Comparison of ENCODE assay signal across 17 cellular contexts in genomic region chr10:839550-840205, GRCh38.
DNase-seq lines count a peak whose midpoint lies in the region; ATAC-seq and TF ChIP-seq lines count a peak whose summit lies in the region.
"Had no signal": no experiment of that assay in that cellular context is flagged by ENCODE, and none has a peak within 500 bp of the region (broad histone marks: within the 10 kb centered on the region; RNA-seq: fewer than 3 reads in every experiment).

No MANE protein-coding gene starts in this region.

- intact Hi-C loops in mammary epithelial cell (cut with micrococcal nuclease) (no loop called here), left cardiac atrium (cut with DNase I) (loop anchor here in 1 of 2 donors (10.0 kb wide), 1 partner anchor 155 kb away; no protein-coding TSS in a partner anchor)

- H3K4me1 Mint-ChIP-seq in stimulated activated effector memory CD8-positive, alpha-beta T cell treated with anti-CD3 and anti-CD28 coated beads, Interleukin-12 subunit alpha, Interleukin-12 subunit beta, amount 100 ng/mL, for 72 hours: peaks cover 13% of the 10 kb centered on the region
- H3K4me1 Mint-ChIP-seq in activated CD4-positive, alpha-beta T cell treated with anti-CD3 and anti-CD28 coated beads, Interleukin-2, amount 10 ng/mL, durations not matched to agents 7 days and 5 days: peaks cover 12% of the 10 kb centered on the region

- no peak overlapping the region for H3K9ac ChIP-seq in mammary epithelial cell (ENCODE audit: insufficient read depth, low read length)
- H3K9ac ChIP-seq: BLaER1 had no signal

- CTCF ChIA-PET in mammary epithelial cell (lab: Charles Lee; ENCODE audit: low non-redundant PET): no interaction called here
- CTCF ChIA-PET in activated CD4-positive, alpha-beta T cell treated with anti-CD3 and anti-CD28 coated beads, Interleukin-2, amount 10 ng/mL, durations not matched to agents 7 days and 5 days (lab: Charles Lee): no interaction called here

- peak overlapping the region; percentile 9 for H3K27ac Mint-ChIP-seq in stimulated activated effector memory CD8-positive, alpha-beta T cell treated with anti-CD3 and anti-CD28 coated beads, Interleukin-12 subunit alpha, Interleukin-12 subunit beta, amount 100 ng/mL, for 72 hours
- H3K27ac Mint-ChIP-seq in activated CD4-positive, alpha-beta T cell treated with anti-CD3 and anti-CD28 coated beads, Interleukin-2, amount 10 ng/mL, durations not matched to agents 7 days and 5 days: no peak overlapping the region
- H3K27ac Mint-ChIP-seq: IgD-negative memory B cell had no signal

- peaks cover 25% of the 10 kb centered on the region for H3K36me3 ChIP-seq in mammary epithelial cell (ENCODE audit: insufficient read depth, low read length)

- no peaks in the 10 kb centered on the region for H4K20me1 ChIP-seq in mammary epithelial cell (ENCODE audit: insufficient read depth, low read length)

- dilution Hi-C loops in mammary epithelial cell (cut with HindIII; ENCODE audit: low sequenced_read_pairs): no loop called here

- no peaks in the 10 kb centered on the region for H3K4me1 ChIP-seq in mammary epithelial cell (ENCODE audit: insufficient read depth, low read length)
- H3K4me1 ChIP-seq: Peyer's patch had no signal

- H3K9me3 ChIP-seq in mammary epithelial cell (replicated peaks; ENCODE audit: insufficient read depth, low read length): no peaks in the 10 kb centered on the region
- H3K9me3 ChIP-seq: BLaER1, Peyer's patch had no signal

- H3K27me3 ChIP-seq in mammary epithelial cell (ENCODE audit: insufficient read depth, low read length): no peaks in the 10 kb centered on the region
- H3K27me3 ChIP-seq: BLaER1, Peyer's patch had no signal

- POLR2A ChIA-PET in activated CD4-positive, alpha-beta T cell treated with anti-CD3 and anti-CD28 coated beads, Interleukin-2, amount 10 ng/mL, durations not matched to agents 7 days and 5 days (lab: Charles Lee): no interaction called here

- H3K27me3 Mint-ChIP-seq in activated CD4-positive, alpha-beta T cell treated with anti-CD3 and anti-CD28 coated beads, Interleukin-2, amount 10 ng/mL, durations not matched to agents 7 days and 5 days: no peaks in the 10 kb centered on the region
- H3K27me3 Mint-ChIP-seq: IgD-negative memory B cell had no signal

- in situ Hi-C loops in mammary epithelial cell (cut with MboI; ENCODE audit: low sequenced_read_pairs in 2 of 2): no loop called here

- WGBS in mammary epithelial cell (ENCODE audit: low coverage, missing lambda C conversion rate): 91% methylated on average over 6 of the region's 9 CpGs

- no peak for TF ChIP-seq CTCF in mammary epithelial cell (conservative IDR thresholded peaks at IDR 0.05 in 1 of 2, IDR thresholded peaks at IDR 0.05 in 1 of 2; ENCODE audit: extremely low read depth in 1 of 2, insufficient read depth in 1 of 2, low read depth in 1 of 2, low read length in 2 of 2)

- H3K4me2 ChIP-seq in mammary epithelial cell (ENCODE audit: insufficient read depth, low read depth, low read length): no peak overlapping the region
- H3K4me2 ChIP-seq: BLaER1 had no signal

- H2AFZ ChIP-seq in mammary epithelial cell (ENCODE audit: low read depth, low read length): no peak overlapping the region

- no peak overlapping the region for H3K4me3 ChIP-seq in mammary epithelial cell (replicated peaks in 1 of 3; ENCODE audit: insufficient read depth in 1 of 3, low read depth in 2 of 3, low read length in 3 of 3)
- H3K4me3 ChIP-seq: BLaER1, Peyer's patch had no signal

- DNase-seq in DMS53 (lab: John Stamatoyannopoulos, UW): peak; percentile 59
- peak; percentile 9 for DNase-seq in M059J (ENCODE audit: low read depth)
- peak; percentile 13 for DNase-seq in mammary epithelial cell
- DNase-seq in stimulated activated effector memory CD8-positive, alpha-beta T cell treated with anti-CD3 and anti-CD28 coated beads, Interleukin-12 subunit alpha, Interleukin-12 subunit beta, amount 100 ng/mL, for 72 hours (ENCODE audit: low spot score in 2 of 2): no peak
- no peak for DNase-seq in activated CD4-positive, alpha-beta T cell treated with anti-CD3 and anti-CD28 coated beads, Interleukin-2, amount 10 ng/mL, durations not matched to agents 7 days and 5 days
- DNase-seq in left cardiac atrium: no peak
- DNase-seq: DMS 273 treated with DMSO at 0.1 percent for 48 hours, EL, HCEC 1CT, NCI-H1092, NCI-H446 treated with DMSO at 0.1 percent for 48 hours, Peyer's patch, SHP77 had no signal

- no peak for ATAC-seq in stimulated activated effector memory CD8-positive, alpha-beta T cell treated with anti-CD3 and anti-CD28 coated beads, Interleukin-12 subunit alpha, Interleukin-12 subunit beta, amount 100 ng/mL, for 72 hours
- no peak for ATAC-seq in GM21619 (IDR thresholded peaks at IDR 0.05; ENCODE audit: unreplicated experiment)
- no peak for ATAC-seq in left cardiac atrium
- ATAC-seq: SK-N-SH treated with all-trans-retinoic acid at 6 μM for 48 hours had no signal

- H3K79me2 ChIP-seq in mammary epithelial cell (ENCODE audit: insufficient read depth, low read length): peaks cover 68% of the 10 kb centered on the region

- BruUV-seq in mammary epithelial cell (replicated peaks; lab: Mats Ljungman, UMichigan): no TSS peak

- H3K36me3 Mint-ChIP-seq in stimulated activated effector memory CD8-positive, alpha-beta T cell treated with anti-CD3 and anti-CD28 coated beads, Interleukin-12 subunit alpha, Interleukin-12 subunit beta, amount 100 ng/mL, for 72 hours: peaks cover 100% of the 10 kb centered on the region
- H3K36me3 Mint-ChIP-seq in activated CD4-positive, alpha-beta T cell treated with anti-CD3 and anti-CD28 coated beads, Interleukin-2, amount 10 ng/mL, durations not matched to agents 7 days and 5 days (ENCODE audit: low read depth): peaks cover 47% of the 10 kb centered on the region

- no peaks in the 10 kb centered on the region for H3K9me3 Mint-ChIP-seq in stimulated activated effector memory CD8-positive, alpha-beta T cell treated with anti-CD3 and anti-CD28 coated beads, Interleukin-12 subunit alpha, Interleukin-12 subunit beta, amount 100 ng/mL, for 72 hours
- H3K9me3 Mint-ChIP-seq in activated CD4-positive, alpha-beta T cell treated with anti-CD3 and anti-CD28 coated beads, Interleukin-2, amount 10 ng/mL, durations not matched to agents 7 days and 5 days: no peaks in the 10 kb centered on the region
- H3K9me3 Mint-ChIP-seq: IgD-negative memory B cell had no signal

- H3K4me3 Mint-ChIP-seq in stimulated activated effector memory CD8-positive, alpha-beta T cell treated with anti-CD3 and anti-CD28 coated beads, Interleukin-12 subunit alpha, Interleukin-12 subunit beta, amount 100 ng/mL, for 72 hours: no peak overlapping the region
- no peak overlapping the region for H3K4me3 Mint-ChIP-seq in activated CD4-positive, alpha-beta T cell treated with anti-CD3 and anti-CD28 coated beads, Interleukin-2, amount 10 ng/mL, durations not matched to agents 7 days and 5 days
- H3K4me3 Mint-ChIP-seq: IgD-negative memory B cell had no signal

- no peak overlapping the region for H3K27ac ChIP-seq in mammary epithelial cell (ENCODE audit: insufficient read depth, low read depth, low read length)
- H3K27ac ChIP-seq: BLaER1, Peyer's patch had no signal

Comparison
In these comparisons a context has a peak if more than half of its experiments do, and no peak if none do; other contexts are left out.
1. DNase-seq: peak in DMS53 (single experiment), M059J (single experiment) and mammary epithelial cell (single experiment); none in stimulated activated effector memory CD8-positive, alpha-beta T cell treated with anti-CD3 and anti-CD28 coated beads, Interleukin-12 subunit alpha, Interleukin-12 subunit beta, amount 100 ng/mL, for 72 hours (0 of 2), activated CD4-positive, alpha-beta T cell treated with anti-CD3 and anti-CD28 coated beads, Interleukin-2, amount 10 ng/mL, durations not matched to agents 7 days and 5 days (single experiment) and left cardiac atrium (single experiment).